In genomic region chrX:107704587-107704986, GRCh38 we compare ENCODE assay signal across 26 cellular contexts.
"Had no signal": no experiment of that assay in that cellular context is flagged by ENCODE, and none has a peak within 500 bp of the region (broad histone marks: within the 10 kb centered on the region; RNA-seq: fewer than 3 reads in every experiment).

No MANE protein-coding gene starts in this region.

- H3K9me3 Mint-ChIP-seq: activated CD4-positive, alpha-beta memory T cell treated with anti-CD3 and anti-CD28 coated beads for 36 hours; activated CD4-positive, alpha-beta T cell treated with anti-CD3 and anti-CD28 coated beads, Interleukin-2, amount 10 ng/mL, durations not matched to agents 7 days and 5 days; activated naive CD8-positive, alpha-beta T cell treated with anti-CD3 and anti-CD28 coated beads, Interleukin-2, amount 10 ng/mL, durations not matched to agents 7 days and 5 days; T-cell had no signal

- H3K9me3 ChIP-seq: body of pancreas had no signal

- H3K27me3 Mint-ChIP-seq: activated CD4-positive, alpha-beta memory T cell treated with anti-CD3 and anti-CD28 coated beads for 36 hours; activated CD4-positive, alpha-beta T cell treated with anti-CD3 and anti-CD28 coated beads, Interleukin-2, amount 10 ng/mL, durations not matched to agents 7 days and 5 days; activated naive CD8-positive, alpha-beta T cell treated with anti-CD3 and anti-CD28 coated beads, Interleukin-2, amount 10 ng/mL, durations not matched to agents 7 days and 5 days had no signal

- H3K4me1 Mint-ChIP-seq: activated naive CD8-positive, alpha-beta T cell treated with anti-CD3 and anti-CD28 coated beads, Interleukin-2, amount 10 ng/mL, durations not matched to agents 7 days and 5 days had no signal

- H3K4me3 ChIP-seq: body of pancreas, K562, SK-N-MC had no signal

- H3K4me3 Mint-ChIP-seq: activated CD4-positive, alpha-beta memory T cell treated with anti-CD3 and anti-CD28 coated beads for 36 hours; activated CD4-positive, alpha-beta T cell treated with anti-CD3 and anti-CD28 coated beads, Interleukin-2, amount 10 ng/mL, durations not matched to agents 7 days and 5 days; activated naive CD8-positive, alpha-beta T cell treated with anti-CD3 and anti-CD28 coated beads, Interleukin-2, amount 10 ng/mL, durations not matched to agents 7 days and 5 days; T-cell had no signal

- H3K36me3 Mint-ChIP-seq: activated CD4-positive, alpha-beta memory T cell treated with anti-CD3 and anti-CD28 coated beads for 36 hours; activated naive CD8-positive, alpha-beta T cell treated with anti-CD3 and anti-CD28 coated beads, Interleukin-2, amount 10 ng/mL, durations not matched to agents 7 days and 5 days; T-cell had no signal

- H3K27me3 ChIP-seq: body of pancreas had no signal

- H3K27ac ChIP-seq: body of pancreas, SK-N-MC, VCaP had no signal

- H3K27ac Mint-ChIP-seq: activated CD4-positive, alpha-beta memory T cell treated with anti-CD3 and anti-CD28 coated beads for 36 hours; activated CD4-positive, alpha-beta T cell treated with anti-CD3 and anti-CD28 coated beads, Interleukin-2, amount 10 ng/mL, durations not matched to agents 7 days and 5 days had no signal

- ATAC-seq: body of pancreas, Panc1, Right ventricle myocardium inferior had no signal

- DNase-seq: activated CD4-positive, alpha-beta memory T cell treated with anti-CD3 and anti-CD28 coated beads for 36 hours; activated CD4-positive, alpha-beta T cell treated with anti-CD3 and anti-CD28 coated beads, Interleukin-2, amount 10 ng/mL, durations not matched to agents 7 days and 5 days; activated CD4-positive, CD25-positive, alpha-beta regulatory T cell; activated CD8-positive, alpha-beta memory T cell treated with anti-CD3 and anti-CD28 coated beads for 24 hours; activated naive CD4-positive, alpha-beta T cell treated with anti-CD3 and anti-CD28 coated beads, Interleukin-2, amount 50 U/mL, for 16 hours; activated naive CD8-positive, alpha-beta T cell treated with anti-CD3 and anti-CD28 coated beads, Interleukin-2, amount 10 ng/mL, durations not matched to agents 7 days and 5 days; activated T-cell treated with anti-CD3 and anti-CD28 coated beads for 4 hours; activated T-cell treated with anti-CD3 and anti-CD28 coated beads, Interleukin-2, amount 50 U/mL, for 48 hours; aorta; body of pancreas; Kasumi-1; NCI-H1105 treated with DMSO at 0.1 percent for 48 hours; NCI-H146; NCI-H1930; NCI-H2171; NCI-H2227 treated with DMSO at 0.1 percent for 48 hours; NCI-H69; NK-92 treated with Interleukin-12 subunit alpha and Interleukin-12 subunit beta, amount 100 ng/mL, for 24 hours; OCI-M1; RPMI8226; T-cell had no signal
